8 cellular contexts compared by ENCODE assay signal in genomic region chr6:125791820-125792165, GRCh38. TPM values are rescaled to one million over a fixed set of nuclear protein-coding genes. Genes with fewer than 3 reads are reported as not detected.
A peak's percentile ranks its signal among the peaks of the same experiment; 100 is the strongest.
DNase-seq lines count a peak whose midpoint lies in the region; ATAC-seq and TF ChIP-seq lines count a peak whose summit lies in the region.

No MANE protein-coding gene starts in this region.

- peaks cover 18% of the 10 kb centered on the region; the same call in 1 of the 2 replicates for H3K4me1 ChIP-seq in iPS-20b (ENCODE audit: insufficient read depth, low read length)

- H3K27ac Mint-ChIP-seq in activated CD4-positive, alpha-beta T cell treated with anti-CD3 and anti-CD28 coated beads, Interleukin-2, amount 10 ng/mL, durations not matched to agents 24 days and 14 days = peak overlapping the region; percentile 86
- H3K27ac Mint-ChIP-seq in activated T-helper 2 cell treated with anti-CD3 and anti-CD28 coated beads, Interferon-gamma antibody, Interleukin-2, Interleukin-4, amounts not matched to agents 10 μg/mL and 5 μg/mL and 100 μg/mL, durations not matched to agents 14 hours and 24 hours and 36 hours = peak overlapping the region; percentile 78

- H3K4me1 Mint-ChIP-seq in activated CD4-positive, alpha-beta T cell treated with anti-CD3 and anti-CD28 coated beads, Interleukin-2, amount 10 ng/mL, durations not matched to agents 24 days and 14 days = peaks cover 49% of the 10 kb centered on the region
- peaks cover 54% of the 10 kb centered on the region for H3K4me1 Mint-ChIP-seq in activated T-helper 2 cell treated with anti-CD3 and anti-CD28 coated beads, Interferon-gamma antibody, Interleukin-2, Interleukin-4, amounts not matched to agents 10 μg/mL and 5 μg/mL and 100 μg/mL, durations not matched to agents 14 hours and 24 hours and 36 hours (ENCODE audit: low read depth)

- no peaks in the 10 kb centered on the region for H3K36me3 ChIP-seq in iPS-20b (ENCODE audit: insufficient read depth, low read depth, low read length)

- H3K9me3 ChIP-seq in iPS-20b (ENCODE audit: insufficient read depth, low read depth, low read length) = no peaks in the 10 kb centered on the region

- no peak overlapping the region for H3K27ac ChIP-seq in iPS-20b (ENCODE audit: low read length)
- peak overlapping the region; percentile 98 for H3K27ac ChIP-seq in substantia nigra (ENCODE audit: low read depth, low read length, poor library complexity, severe bottlenecking)

- no peaks in the 10 kb centered on the region for H3K27me3 Mint-ChIP-seq in activated CD4-positive, alpha-beta T cell treated with anti-CD3 and anti-CD28 coated beads, Interleukin-2, amount 10 ng/mL, durations not matched to agents 24 days and 14 days
- H3K27me3 Mint-ChIP-seq in activated T-helper 2 cell treated with anti-CD3 and anti-CD28 coated beads, Interferon-gamma antibody, Interleukin-2, Interleukin-4, amounts not matched to agents 10 μg/mL and 5 μg/mL and 100 μg/mL, durations not matched to agents 14 hours and 24 hours and 36 hours (ENCODE audit: low read depth) = no peaks in the 10 kb centered on the region

- H3K9ac ChIP-seq in iPS-20b (ENCODE audit: low read depth, low read length) = no peak overlapping the region

- no peak for DNase-seq in activated CD4-positive, alpha-beta T cell treated with anti-CD3 and anti-CD28 coated beads, Interleukin-2, amount 10 ng/mL, durations not matched to agents 24 days and 14 days
- DNase-seq in activated CD4-positive, alpha-beta T cell treated with anti-CD3 and anti-CD28 coated beads, Interleukin-2, amount 50 U/mL, for 1 hour = no peak
- no peak for DNase-seq in activated T-helper 2 cell treated with anti-CD3 and anti-CD28 coated beads, Interferon-gamma antibody, Interleukin-2, Interleukin-4, amounts not matched to agents 10 μg/mL and 5 μg/mL and 100 μg/mL, durations not matched to agents 14 hours and 24 hours and 36 hours (ENCODE audit: low spot score)
- DNase-seq in substantia nigra (lab: John Stamatoyannopoulos, UW) = no peak
- no peak for DNase-seq in GM13977 (ENCODE audit: low spot score)

- H3K36me3 Mint-ChIP-seq in activated CD4-positive, alpha-beta T cell treated with anti-CD3 and anti-CD28 coated beads, Interleukin-2, amount 10 ng/mL, durations not matched to agents 24 days and 14 days (ENCODE audit: low read depth) = peaks cover 12% of the 10 kb centered on the region
- H3K36me3 Mint-ChIP-seq in activated T-helper 2 cell treated with anti-CD3 and anti-CD28 coated beads, Interferon-gamma antibody, Interleukin-2, Interleukin-4, amounts not matched to agents 10 μg/mL and 5 μg/mL and 100 μg/mL, durations not matched to agents 14 hours and 24 hours and 36 hours (ENCODE audit: low read depth) = peaks cover 27% of the 10 kb centered on the region

- TF ChIP-seq CTCF in GM13977 (IDR thresholded peaks at IDR 0.05; ENCODE audit: extremely low read depth, insufficient read depth, missing control alignments) = no peak

- intact Hi-C loops in activated CD4-positive, alpha-beta T cell treated with anti-CD3 and anti-CD28 coated beads, Interleukin-2, amount 10 ng/mL, durations not matched to agents 24 days and 14 days (cut with micrococcal nuclease) = loop anchor here (1.0 to 10.0 kb wide), 6 partner anchors 37 to 1723 kb away; partner anchors contain the start of genes CENPW, HINT3 and MTCL3
- intact Hi-C loops in activated T-helper 2 cell treated with anti-CD3 and anti-CD28 coated beads, Interferon-gamma antibody, Interleukin-2, Interleukin-4, amounts not matched to agents 10 μg/mL and 5 μg/mL and 100 μg/mL, durations not matched to agents 14 hours and 24 hours and 36 hours (cut with micrococcal nuclease) = loop anchor here (1.0 to 5.0 kb wide), 4 partner anchors 36 to 165 kb away; partner anchors contain the start of gene HINT3

- peaks cover 7% of the 10 kb centered on the region for H3K27me3 ChIP-seq in iPS-20b (ENCODE audit: insufficient read depth, low read length)

- ATAC-seq in HG03108 (IDR thresholded peaks at IDR 0.05; ENCODE audit: unreplicated experiment) (no peak), GM18909 (IDR thresholded peaks at IDR 0.05; ENCODE audit: poor library complexity, unreplicated experiment) (no peak)

- H3K9me3 Mint-ChIP-seq in activated CD4-positive, alpha-beta T cell treated with anti-CD3 and anti-CD28 coated beads, Interleukin-2, amount 10 ng/mL, durations not matched to agents 24 days and 14 days = no peaks in the 10 kb centered on the region
- no peaks in the 10 kb centered on the region for H3K9me3 Mint-ChIP-seq in activated T-helper 2 cell treated with anti-CD3 and anti-CD28 coated beads, Interferon-gamma antibody, Interleukin-2, Interleukin-4, amounts not matched to agents 10 μg/mL and 5 μg/mL and 100 μg/mL, durations not matched to agents 14 hours and 24 hours and 36 hours

- peak overlapping the region; percentile 89 for H3K4me3 ChIP-seq in iPS-20b (ENCODE audit: low read length)

- in situ Hi-C loops in GM13977 (cut with MboI; ENCODE audit: low pct_unique_long_range_greater_than_20kb, low sequenced_read_pairs, unreplicated experiment) = no loop called here

- peak overlapping the region; percentile 96 for H3K4me3 Mint-ChIP-seq in activated CD4-positive, alpha-beta T cell treated with anti-CD3 and anti-CD28 coated beads, Interleukin-2, amount 10 ng/mL, durations not matched to agents 24 days and 14 days
- H3K4me3 Mint-ChIP-seq in activated T-helper 2 cell treated with anti-CD3 and anti-CD28 coated beads, Interferon-gamma antibody, Interleukin-2, Interleukin-4, amounts not matched to agents 10 μg/mL and 5 μg/mL and 100 μg/mL, durations not matched to agents 14 hours and 24 hours and 36 hours (ENCODE audit: low read depth) = peak overlapping the region; percentile 92

RNA-seq across cellular contexts. Expression of gene NCOA7, which starts 1.0 kb away (rescaled TPM):
- 52.5 and 53.7 TPM in 2 replicates for total RNA-seq in activated CD4-positive, alpha-beta T cell treated with anti-CD3 and anti-CD28 coated beads, Interleukin-2, amount 10 ng/mL, durations not matched to agents 24 days and 14 days
- 40.5 and 43.4 TPM in 2 replicates for total RNA-seq in activated T-helper 2 cell treated with anti-CD3 and anti-CD28 coated beads, Interferon-gamma antibody, Interleukin-2, Interleukin-4, amounts not matched to agents 10 μg/mL and 5 μg/mL and 100 μg/mL, durations not matched to agents 14 hours and 24 hours and 36 hours

RNA-seq across cellular contexts. Expression of gene HEY2, which starts 42.4 kb away (rescaled TPM):
- total RNA-seq in activated CD4-positive, alpha-beta T cell treated with anti-CD3 and anti-CD28 coated beads, Interleukin-2, amount 10 ng/mL, durations not matched to agents 24 days and 14 days = not detected in 2 replicates
- total RNA-seq in activated T-helper 2 cell treated with anti-CD3 and anti-CD28 coated beads, Interferon-gamma antibody, Interleukin-2, Interleukin-4, amounts not matched to agents 10 μg/mL and 5 μg/mL and 100 μg/mL, durations not matched to agents 14 hours and 24 hours and 36 hours = not detected in 2 replicates
